1 cellular context compared by ENCODE assay signal in the genomic region with DNA sequence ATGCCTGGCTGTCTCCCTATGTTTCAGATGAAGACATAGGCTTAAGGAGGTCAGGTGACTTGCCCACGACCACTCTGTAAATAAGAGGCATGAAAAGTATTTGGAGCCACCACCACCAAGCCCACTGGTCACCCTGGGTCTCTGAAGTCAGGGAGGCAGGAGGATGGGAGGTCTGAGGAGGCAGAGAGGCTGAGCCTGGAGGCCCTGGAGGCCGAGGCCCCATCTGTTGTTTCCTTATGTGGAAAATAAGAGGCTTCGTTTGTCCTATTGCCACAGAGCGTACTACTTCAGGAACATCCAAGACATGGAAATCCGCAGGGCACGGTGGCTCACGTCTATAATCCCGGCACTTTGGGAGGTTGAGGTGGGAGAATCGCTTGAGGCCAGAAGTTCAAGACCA.
A peak's percentile ranks its signal among the peaks of the same experiment; 100 is the strongest.
TF ChIP-seq lines count a peak whose summit lies in the region.

No MANE protein-coding gene starts in this region.

TF ChIP-seq in HepG2, 621 proteins besides CTCF, POLR2A, EP300 and RAD21:
- TF ChIP-seq, protein P1, sequence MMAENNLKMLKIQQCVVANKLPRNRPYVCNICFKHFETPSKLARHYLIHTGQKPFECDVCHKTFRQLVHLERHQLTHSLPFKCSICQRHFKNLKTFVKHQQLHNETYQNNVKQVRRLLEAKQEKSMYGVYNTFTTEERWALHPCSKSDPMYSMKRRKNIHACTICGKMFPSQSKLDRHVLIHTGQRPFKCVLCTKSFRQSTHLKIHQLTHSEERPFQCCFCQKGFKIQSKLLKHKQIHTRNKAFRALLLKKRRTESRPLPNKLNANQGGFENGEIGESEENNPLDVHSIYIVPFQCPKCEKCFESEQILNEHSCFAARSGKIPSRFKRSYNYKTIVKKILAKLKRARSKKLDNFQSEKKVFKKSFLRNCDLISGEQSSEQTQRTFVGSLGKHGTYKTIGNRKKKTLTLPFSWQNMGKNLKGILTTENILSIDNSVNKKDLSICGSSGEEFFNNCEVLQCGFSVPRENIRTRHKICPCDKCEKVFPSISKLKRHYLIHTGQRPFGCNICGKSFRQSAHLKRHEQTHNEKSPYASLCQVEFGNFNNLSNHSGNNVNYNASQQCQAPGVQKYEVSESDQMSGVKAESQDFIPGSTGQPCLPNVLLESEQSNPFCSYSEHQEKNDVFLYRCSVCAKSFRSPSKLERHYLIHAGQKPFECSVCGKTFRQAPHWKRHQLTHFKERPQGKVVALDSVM (CRISPR knock-in tag; IDR thresholded peaks at IDR 0.05): peak; percentile 73; the same call in 1 of the 2 replicates
- TF ChIP-seq CREB1 (IDR thresholded peaks at IDR 0.05): no peak
- TF ChIP-seq CREB1 (CRISPR knock-in tag; IDR thresholded peaks at IDR 0.05): no peak
